ENCODE assay signal across 1 cellular context in genomic region chr5:76303917-76304316, GRCh38.
TF ChIP-seq lines count a peak whose summit lies in the region.

No MANE protein-coding gene starts in this region.

TF ChIP-seq in GM12878, 131 proteins besides CTCF, POLR2A, EP300 and RAD21 (continued from another document and continues in another):
- TF ChIP-seq NKRF (conservative IDR thresholded peaks at IDR 0.05) (no peak), IRF5 (IDR thresholded peaks at IDR 0.05; ENCODE audit: borderline replicate concordance) (no peak), ZNF207 (IDR thresholded peaks at IDR 0.05; ENCODE audit: borderline replicate concordance) (no peak), TCF12 (IDR thresholded peaks at IDR 0.05; ENCODE audit: low read depth, low read length) (peak; percentile 61), GABPA (IDR thresholded peaks at IDR 0.05; ENCODE audit: low read depth) (0 out of 2 replicates have a peak, but pooled peaks have one; percentile 30), ETV6 (conservative IDR thresholded peaks at IDR 0.05 in 1 of 2, IDR thresholded peaks at IDR 0.05 in 1 of 2; ENCODE audit: borderline replicate concordance in 1 of 2, low read depth in 1 of 2) (peak in 1 of 2 experiments; percentile 21; a peak in 1 of 4 replicates), RCOR1 (conservative IDR thresholded peaks at IDR 0.05; ENCODE audit: low read depth, low read length) (no peak), SMAD5 (IDR thresholded peaks at IDR 0.05; ENCODE audit: low read depth) (no peak), TCF3 (IDR thresholded peaks at IDR 0.05; ENCODE audit: borderline replicate concordance, insufficient read depth, low read depth, low read length) (0 out of 2 replicates have a peak, but pooled peaks have one; percentile 71), FOXK2 (IDR thresholded peaks at IDR 0.05) (no peak), ATF2 (IDR thresholded peaks at IDR 0.05; ENCODE audit: low read length) (no peak), CREB1 (IDR thresholded peaks at IDR 0.05; ENCODE audit: low read depth) (peak; percentile 71; the same call in 1 of the 2 replicates), CREM (IDR thresholded peaks at IDR 0.05; ENCODE audit: low read depth) (peak; percentile 78), NFYA (IDR thresholded peaks at IDR 0.05; ENCODE audit: borderline replicate concordance, low read depth, low read length) (no peak), BHLHE40 (IDR thresholded peaks at IDR 0.05; ENCODE audit: borderline replicate concordance in 1 of 2, low read depth in 2 of 2, low read length in 1 of 2) (peak in 1 of 2 experiments; percentile 68; a peak in 1 of 4 replicates), MLLT1 (IDR thresholded peaks at IDR 0.05) (peak; percentile 46; the same call in 1 of the 2 replicates), SRF (IDR thresholded peaks at IDR 0.05; ENCODE audit: low read depth in 2 of 2, low read length in 2 of 2) (no peak), MYC (IDR thresholded peaks at IDR 0.05; ENCODE audit: insufficient read depth, insufficient read length, insufficient replicate concordance, low read length, severe bottlenecking) (no peak), IRF3 (IDR thresholded peaks at IDR 0.05) (no peak), ZNF687 (IDR thresholded peaks at IDR 0.05) (peak; percentile 35; the same call in 1 of the 2 replicates), TBL1XR1 (IDR thresholded peaks at IDR 0.05; ENCODE audit: low read depth, low read length) (no peak), TARDBP (IDR thresholded peaks at IDR 0.05; ENCODE audit: borderline replicate concordance) (no peak), RUNX3 (IDR thresholded peaks at IDR 0.05; ENCODE audit: low read length) (peak; percentile 73), IKZF2 (IDR thresholded peaks at IDR 0.05) (peak; percentile 70 to 75), CBX5 (IDR thresholded peaks at IDR 0.05; ENCODE audit: low read depth) (no peak), WRNIP1 (IDR thresholded peaks at IDR 0.05; ENCODE audit: borderline replicate concordance, low read depth, low read length) (no peak), ZBTB33 (IDR thresholded peaks at IDR 0.05) (no peak), RBBP5 (conservative IDR thresholded peaks at IDR 0.05) (no peak), SKIL (IDR thresholded peaks at IDR 0.05; ENCODE audit: low read depth, poor library complexity, severe bottlenecking) (no peak), JUNB (IDR thresholded peaks at IDR 0.05) (no peak), NR2F1 (conservative IDR thresholded peaks at IDR 0.05) (0 out of 2 replicates have a peak, but pooled peaks have one; percentile 25), E4F1 (IDR thresholded peaks at IDR 0.05; ENCODE audit: borderline replicate concordance, partially characterized antibody) (no peak), PAX5 (IDR thresholded peaks at IDR 0.05; ENCODE audit: borderline replicate concordance, low read depth, low read length) (peak; percentile 41; the same call in 1 of the 2 replicates), EED (IDR thresholded peaks at IDR 0.05; ENCODE audit: low read depth) (peak; percentile 83), YY1 (IDR thresholded peaks at IDR 0.05; ENCODE audit: low read depth, low read length) (no peak), HDAC2 (IDR thresholded peaks at IDR 0.05) (no peak), POU2F2 (IDR thresholded peaks at IDR 0.05; ENCODE audit: borderline replicate concordance, low read depth, low read length) (no peak), ZZZ3 (IDR thresholded peaks at IDR 0.05; ENCODE audit: control insufficient read depth, insufficient read length, low read depth) (no peak), NR2C2 (IDR thresholded peaks at IDR 0.05; ENCODE audit: borderline replicate concordance, control insufficient read depth, insufficient read length, low read depth) (no peak), PBX3 (IDR thresholded peaks at IDR 0.05; ENCODE audit: insufficient replicate concordance, low read depth, low read length) (no peak), SMAD1 (IDR thresholded peaks at IDR 0.05; ENCODE audit: low read depth, partially characterized antibody) (no peak), BACH1 (IDR thresholded peaks at IDR 0.05; ENCODE audit: borderline replicate concordance) (0 out of 2 replicates have a peak, but pooled peaks have one; percentile 22)
